21 cellular contexts compared by ENCODE assay signal in the genomic region with DNA sequence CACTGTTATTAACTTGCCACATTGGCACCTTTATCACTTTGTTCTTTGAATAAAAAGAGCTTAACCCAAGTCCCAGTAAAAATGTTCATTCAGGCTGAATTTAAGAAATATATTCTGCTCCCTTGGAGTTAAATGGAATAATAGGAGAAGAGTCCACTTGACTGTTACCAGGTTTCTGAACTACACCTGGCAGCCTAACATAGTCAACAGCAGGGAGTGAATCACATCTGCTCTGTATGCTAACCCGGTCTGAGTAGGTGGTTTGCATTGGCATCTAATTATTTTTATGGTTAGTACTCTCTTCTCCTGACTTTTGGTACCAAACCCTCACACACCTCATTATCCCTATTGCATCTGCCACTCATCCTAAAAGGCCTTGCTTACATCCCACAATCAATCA.
DNase-seq lines count a peak whose midpoint lies in the region.
"Had no signal": no experiment of that assay in that cellular context is flagged by ENCODE, and none has a peak within 500 bp of the region (broad histone marks: within the 10 kb centered on the region; RNA-seq: fewer than 3 reads in every experiment).

No MANE protein-coding gene starts in this region.

- peaks cover 24% of the 10 kb centered on the region for H3K4me1 ChIP-seq in endocrine pancreas (ENCODE audit: control insufficient read depth, insufficient read depth, low read length)
- H3K4me1 ChIP-seq: A549, Peyer's patch had no signal

- H3K9me3 ChIP-seq in endocrine pancreas (ENCODE audit: control insufficient read depth, low read length) = no peaks in the 10 kb centered on the region
- H3K9me3 ChIP-seq: A549, MG63, Peyer's patch, SK-N-SH had no signal

- peak overlapping the region; percentile 5 for H3K4me3 ChIP-seq in endocrine pancreas (ENCODE audit: control insufficient read depth, insufficient read depth, low read length)
- H3K4me3 ChIP-seq: A549, MG63, Peyer's patch had no signal

- H3K36me3 ChIP-seq in endocrine pancreas (ENCODE audit: control insufficient read depth, insufficient read depth, low read length) = no peaks in the 10 kb centered on the region
- H3K36me3 ChIP-seq: MG63, Peyer's patch had no signal

- no peak overlapping the region for H3K9ac ChIP-seq in endocrine pancreas (ENCODE audit: control insufficient read depth, insufficient read depth, low read length)
- H3K9ac ChIP-seq: SK-N-SH had no signal

- DNase-seq in NCI-H2107 treated with DMSO at 0.1 percent for 48 hours (lab: John Stamatoyannopoulos, UW; ENCODE audit: unreplicated experiment) (peak; percentile 54), NCI-H2107 (lab: John Stamatoyannopoulos, UW) (no peak), NCI-H2029 (lab: John Stamatoyannopoulos, UW) (peak; percentile 36), NCI-H345 treated with DMSO at 0.1 percent for 48 hours (lab: John Stamatoyannopoulos, UW; ENCODE audit: unreplicated experiment) (peak; percentile 73), NOMO-1 treated with DMSO at 0.1 percent for 48 hours (lab: John Stamatoyannopoulos, UW; ENCODE audit: unreplicated experiment) (no peak), epidermal melanocyte (ENCODE audit: insufficient read length, low spot score) (no peak)
- DNase-seq in stimulated activated CD4-positive, alpha-beta T cell treated with anti-CD3 and anti-CD28 coated beads, Interleukin-1b, Interleukin-23, amount 100 ng/mL, for 48 hours = no peak
- DNase-seq: C1 segment of cervical spinal cord, H9, IMR-90, Karpas-422, MG63, NCI-H1092 treated with DMSO at 0.1 percent for 48 hours, NCI-H2171 treated with DMSO at 0.1 percent for 48 hours, Peyer's patch, Right ventricle myocardium superior, SK-N-SH, T-cell, T-helper 9 cell had no signal

- H3K27me3 ChIP-seq in endocrine pancreas (ENCODE audit: control insufficient read depth, insufficient read depth, low read length) = peaks cover 4% of the 10 kb centered on the region
- H3K27me3 ChIP-seq: MG63, Peyer's patch had no signal

Comparison
In these comparisons a context has a peak if more than half of its experiments do, and no peak if none do; other contexts are left out.
1. DNase-seq: peak in NCI-H2107 treated with DMSO at 0.1 percent for 48 hours (single experiment), NCI-H2029 (single experiment) and NCI-H345 treated with DMSO at 0.1 percent for 48 hours (single experiment); none in NCI-H2107 (single experiment), stimulated activated CD4-positive, alpha-beta T cell treated with anti-CD3 and anti-CD28 coated beads, Interleukin-1b, Interleukin-23, amount 100 ng/mL, for 48 hours (single experiment), NOMO-1 treated with DMSO at 0.1 percent for 48 hours (single experiment) and epidermal melanocyte (single experiment).